ENCODE assay signal across 2 cellular contexts in genomic region chr1:180094705-180095280, GRCh38.
TF ChIP-seq lines count a peak whose summit lies in the region.

No MANE protein-coding gene starts in this region.

TF ChIP-seq in K562, 482 proteins besides CTCF, POLR2A, EP300 and RAD21:
- peak; percentile 15; the same call in 1 of the 2 replicates for TF ChIP-seq MAFK (IDR thresholded peaks at IDR 0.05; ENCODE audit: low read length)
- TF ChIP-seq ZNF23 (CRISPR knock-in tag; IDR thresholded peaks at IDR 0.05), result no peak
- TF ChIP-seq ZNF76 (CRISPR knock-in tag; IDR thresholded peaks at IDR 0.05; ENCODE audit: borderline replicate concordance), result no peak
- no peak for TF ChIP-seq ZC3H11A (IDR thresholded peaks at IDR 0.05; ENCODE audit: low read depth, low read length)
- TF ChIP-seq ATF1 (CRISPR knock-in tag; IDR thresholded peaks at IDR 0.05), result no peak
- TF ChIP-seq ATF1 (tag; IDR thresholded peaks at IDR 0.05), result no peak
- TF ChIP-seq ZNF316 (IDR thresholded peaks at IDR 0.05), result peak; percentile 71
- TF ChIP-seq, protein P1, sequence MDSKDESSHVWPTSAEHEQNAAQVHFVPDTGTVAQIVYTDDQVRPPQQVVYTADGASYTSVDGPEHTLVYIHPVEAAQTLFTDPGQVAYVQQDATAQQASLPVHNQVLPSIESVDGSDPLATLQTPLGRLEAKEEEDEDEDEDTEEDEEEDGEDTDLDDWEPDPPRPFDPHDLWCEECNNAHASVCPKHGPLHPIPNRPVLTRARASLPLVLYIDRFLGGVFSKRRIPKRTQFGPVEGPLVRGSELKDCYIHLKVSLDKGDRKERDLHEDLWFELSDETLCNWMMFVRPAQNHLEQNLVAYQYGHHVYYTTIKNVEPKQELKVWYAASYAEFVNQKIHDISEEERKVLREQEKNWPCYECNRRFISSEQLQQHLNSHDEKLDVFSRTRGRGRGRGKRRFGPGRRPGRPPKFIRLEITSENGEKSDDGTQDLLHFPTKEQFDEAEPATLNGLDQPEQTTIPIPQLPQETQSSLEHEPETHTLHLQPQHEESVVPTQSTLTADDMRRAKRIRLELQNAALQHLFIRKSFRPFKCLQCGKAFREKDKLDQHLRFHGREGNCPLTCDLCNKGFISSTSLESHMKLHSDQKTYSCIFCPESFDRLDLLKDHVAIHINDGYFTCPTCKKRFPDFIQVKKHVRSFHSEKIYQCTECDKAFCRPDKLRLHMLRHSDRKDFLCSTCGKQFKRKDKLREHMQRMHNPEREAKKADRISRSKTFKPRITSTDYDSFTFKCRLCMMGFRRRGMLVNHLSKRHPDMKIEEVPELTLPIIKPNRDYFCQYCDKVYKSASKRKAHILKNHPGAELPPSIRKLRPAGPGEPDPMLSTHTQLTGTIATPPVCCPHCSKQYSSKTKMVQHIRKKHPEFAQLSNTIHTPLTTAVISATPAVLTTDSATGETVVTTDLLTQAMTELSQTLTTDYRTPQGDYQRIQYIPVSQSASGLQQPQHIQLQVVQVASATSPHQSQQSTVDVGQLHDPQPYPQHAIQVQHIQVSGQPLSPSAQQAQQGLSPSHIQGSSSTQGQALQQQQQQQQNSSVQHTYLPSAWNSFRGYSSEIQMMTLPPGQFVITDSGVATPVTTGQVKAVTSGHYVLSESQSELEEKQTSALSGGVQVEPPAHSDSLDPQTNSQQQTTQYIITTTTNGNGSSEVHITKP (IDR thresholded peaks at IDR 0.05; ENCODE audit: partially characterized antibody), result no peak
- TF ChIP-seq RHOXF2B (CRISPR knock-in tag; conservative IDR thresholded peaks at IDR 0.05), result no peak
- peak; percentile 39 for TF ChIP-seq MAFG (tag; conservative IDR thresholded peaks at IDR 0.05)
- peak; percentile 65 for TF ChIP-seq C11orf30 (IDR thresholded peaks at IDR 0.05; ENCODE audit: low read depth)

TF ChIP-seq in HepG2, 621 proteins besides CTCF, POLR2A, EP300 and RAD21:
- TF ChIP-seq MAFK (conservative IDR thresholded peaks at IDR 0.05 in 1 of 2, IDR thresholded peaks at IDR 0.05 in 1 of 2; ENCODE audit: low read length in 2 of 2) (peak; percentile 35 to 55), YEATS4 (CRISPR knock-in tag; IDR thresholded peaks at IDR 0.05; ENCODE audit: borderline replicate concordance) (no peak)
